1 cellular context compared by ENCODE assay signal in the genomic region with DNA sequence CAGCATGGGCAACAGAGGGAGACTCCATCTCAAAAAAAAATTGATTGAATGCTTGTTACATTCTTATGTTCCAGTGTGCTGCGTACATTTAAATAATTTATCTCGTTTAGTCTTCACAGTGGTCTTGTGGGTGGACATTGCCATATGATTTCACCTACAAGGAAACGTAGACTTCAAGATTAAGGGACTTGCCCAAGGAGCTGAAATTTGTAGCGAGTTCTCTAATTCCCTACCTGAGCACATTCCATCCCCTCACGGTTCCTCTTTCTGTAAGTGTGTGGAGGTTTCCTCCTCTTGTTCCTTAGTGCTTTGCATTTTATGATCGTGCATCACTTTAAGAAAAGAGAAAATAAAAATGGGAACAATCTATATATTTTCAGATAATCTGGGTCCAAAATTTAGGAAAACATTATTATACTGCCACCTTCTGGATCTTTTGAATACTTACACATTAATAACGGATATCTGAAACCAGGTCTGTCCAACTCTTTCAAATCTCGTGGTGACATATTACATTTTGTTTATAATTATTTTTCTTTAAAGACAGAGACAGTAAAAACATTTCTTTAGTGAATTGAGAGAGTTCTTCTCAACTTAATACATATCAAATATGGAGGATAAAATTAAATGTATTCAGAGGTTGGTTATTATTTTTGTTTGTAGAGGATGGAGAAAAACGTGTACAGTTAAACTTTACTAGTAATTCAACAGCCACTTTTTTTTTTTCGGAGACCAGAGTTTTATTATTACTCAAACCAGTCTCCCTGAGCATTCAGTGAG.
TF ChIP-seq lines count a peak whose summit lies in the region.

No MANE protein-coding gene starts in this region.

TF ChIP-seq in K562, 482 proteins besides CTCF, POLR2A, EP300 and RAD21:
- TF ChIP-seq RUNX1 (IDR thresholded peaks at IDR 0.05; ENCODE audit: low read depth) (no peak), CC2D1A (IDR thresholded peaks at IDR 0.05) (0 out of 2 replicates have a peak, but pooled peaks have one; percentile 17), HEY1 (CRISPR knock-in tag; IDR thresholded peaks at IDR 0.05; ENCODE audit: borderline replicate concordance) (no peak), SMC3 (conservative IDR thresholded peaks at IDR 0.05; ENCODE audit: insufficient read depth, low read depth, low read length) (peak; percentile 51; the same call in 1 of the 2 replicates), ZNF778 (CRISPR knock-in tag; IDR thresholded peaks at IDR 0.05) (no peak), BRD4 (IDR thresholded peaks at IDR 0.05) (no peak), ZKSCAN8 (CRISPR knock-in tag; IDR thresholded peaks at IDR 0.05) (no peak), ZFP30 (CRISPR knock-in tag; IDR thresholded peaks at IDR 0.05; ENCODE audit: borderline replicate concordance) (no peak), MEF2D (tag; conservative IDR thresholded peaks at IDR 0.05; ENCODE audit: low read depth) (no peak), SAP30 (IDR thresholded peaks at IDR 0.05; ENCODE audit: borderline replicate concordance, insufficient read depth, low read depth, low read length, poor library complexity, severe bottlenecking) (no peak), ZNF121 (CRISPR knock-in tag; conservative IDR thresholded peaks at IDR 0.05) (no peak), KLF16 (IDR thresholded peaks at IDR 0.05) (0 out of 2 replicates have a peak, but pooled peaks have one; percentile 5), NR2F6 (CRISPR knock-in tag; IDR thresholded peaks at IDR 0.05) (no peak), ZNF316 (IDR thresholded peaks at IDR 0.05) (no peak), STAG1 (CRISPR knock-in tag; IDR thresholded peaks at IDR 0.05; ENCODE audit: borderline replicate concordance) (no peak), ZNF830 (CRISPR knock-in tag; IDR thresholded peaks at IDR 0.05) (no peak), POLR2B (IDR thresholded peaks at IDR 0.05; ENCODE audit: low read depth, partially characterized antibody) (no peak), TBL1XR1 (IDR thresholded peaks at IDR 0.05; ENCODE audit: low read length in 2 of 2) (no peak), BCOR (IDR thresholded peaks at IDR 0.05) (no peak), MAFF (IDR thresholded peaks at IDR 0.05; ENCODE audit: low read length) (no peak), ASH1L (IDR thresholded peaks at IDR 0.05; ENCODE audit: borderline replicate concordance, low read depth, partially characterized antibody) (no peak), MCM5 (IDR thresholded peaks at IDR 0.05; ENCODE audit: low read depth) (no peak), EWSR1 (IDR thresholded peaks at IDR 0.05; ENCODE audit: borderline replicate concordance, low read depth, partially characterized antibody) (no peak), MYC (IDR thresholded peaks at IDR 0.05; ENCODE audit: low read depth, low read length) (no peak), MYC (CRISPR knock-in tag; IDR thresholded peaks at IDR 0.05; ENCODE audit: borderline replicate concordance, low read depth) (no peak), ZFP1 (CRISPR knock-in tag; IDR thresholded peaks at IDR 0.05) (no peak), ILF3 (IDR thresholded peaks at IDR 0.05; ENCODE audit: borderline replicate concordance) (no peak), ZBTB1 (CRISPR knock-in tag; IDR thresholded peaks at IDR 0.05; ENCODE audit: borderline replicate concordance, low read depth) (no peak), ZKSCAN3 (CRISPR knock-in tag; IDR thresholded peaks at IDR 0.05) (no peak), FOXK2 (conservative IDR thresholded peaks at IDR 0.05 in 1 of 2, IDR thresholded peaks at IDR 0.05 in 1 of 2; ENCODE audit: low read depth in 2 of 2) (no peak), GTF2E2 (tag; IDR thresholded peaks at IDR 0.05) (no peak), ARNT (IDR thresholded peaks at IDR 0.05) (peak in 1 of 2 experiments; percentile 65; a peak in 1 of 4 replicates), SOX6 (IDR thresholded peaks at IDR 0.05) (no peak), MEF2A (IDR thresholded peaks at IDR 0.05; ENCODE audit: control insufficient read depth, low read depth, low read length) (no peak), SMARCA5 (IDR thresholded peaks at IDR 0.05) (no peak), ZNF695 (CRISPR knock-in tag; IDR thresholded peaks at IDR 0.05) (no peak), SRF (CRISPR knock-in tag; IDR thresholded peaks at IDR 0.05) (no peak), ETV5 (CRISPR knock-in tag; IDR thresholded peaks at IDR 0.05; ENCODE audit: low read depth) (no peak), ZNF57 (CRISPR knock-in tag; IDR thresholded peaks at IDR 0.05) (no peak), ESRRB (CRISPR knock-in tag; IDR thresholded peaks at IDR 0.05; ENCODE audit: borderline replicate concordance) (no peak), ZNF436 (CRISPR knock-in tag; IDR thresholded peaks at IDR 0.05) (no peak), PYGO2 (tag; IDR thresholded peaks at IDR 0.05) (no peak), POLR2G (IDR thresholded peaks at IDR 0.05; ENCODE audit: low read depth, low read length) (no peak)
- TF ChIP-seq, protein P1, sequence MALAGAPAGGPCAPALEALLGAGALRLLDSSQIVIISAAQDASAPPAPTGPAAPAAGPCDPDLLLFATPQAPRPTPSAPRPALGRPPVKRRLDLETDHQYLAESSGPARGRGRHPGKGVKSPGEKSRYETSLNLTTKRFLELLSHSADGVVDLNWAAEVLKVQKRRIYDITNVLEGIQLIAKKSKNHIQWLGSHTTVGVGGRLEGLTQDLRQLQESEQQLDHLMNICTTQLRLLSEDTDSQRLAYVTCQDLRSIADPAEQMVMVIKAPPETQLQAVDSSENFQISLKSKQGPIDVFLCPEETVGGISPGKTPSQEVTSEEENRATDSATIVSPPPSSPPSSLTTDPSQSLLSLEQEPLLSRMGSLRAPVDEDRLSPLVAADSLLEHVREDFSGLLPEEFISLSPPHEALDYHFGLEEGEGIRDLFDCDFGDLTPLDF (CRISPR knock-in tag; IDR thresholded peaks at IDR 0.05) = no peak
- TF ChIP-seq, protein P2, sequence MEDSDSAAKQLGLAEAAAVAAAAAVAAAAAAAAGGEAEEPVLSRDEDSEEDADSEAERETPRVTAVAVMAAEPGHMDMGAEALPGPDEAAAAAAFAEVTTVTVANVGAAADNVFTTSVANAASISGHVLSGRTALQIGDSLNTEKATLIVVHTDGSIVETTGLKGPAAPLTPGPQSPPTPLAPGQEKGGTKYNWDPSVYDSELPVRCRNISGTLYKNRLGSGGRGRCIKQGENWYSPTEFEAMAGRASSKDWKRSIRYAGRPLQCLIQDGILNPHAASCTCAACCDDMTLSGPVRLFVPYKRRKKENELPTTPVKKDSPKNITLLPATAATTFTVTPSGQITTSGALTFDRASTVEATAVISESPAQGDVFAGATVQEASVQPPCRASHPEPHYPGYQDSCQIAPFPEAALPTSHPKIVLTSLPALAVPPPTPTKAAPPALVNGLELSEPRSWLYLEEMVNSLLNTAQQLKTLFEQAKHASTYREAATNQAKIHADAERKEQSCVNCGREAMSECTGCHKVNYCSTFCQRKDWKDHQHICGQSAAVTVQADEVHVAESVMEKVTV (CRISPR knock-in tag; IDR thresholded peaks at IDR 0.05) = peak; percentile 63
- TF ChIP-seq, protein P3, sequence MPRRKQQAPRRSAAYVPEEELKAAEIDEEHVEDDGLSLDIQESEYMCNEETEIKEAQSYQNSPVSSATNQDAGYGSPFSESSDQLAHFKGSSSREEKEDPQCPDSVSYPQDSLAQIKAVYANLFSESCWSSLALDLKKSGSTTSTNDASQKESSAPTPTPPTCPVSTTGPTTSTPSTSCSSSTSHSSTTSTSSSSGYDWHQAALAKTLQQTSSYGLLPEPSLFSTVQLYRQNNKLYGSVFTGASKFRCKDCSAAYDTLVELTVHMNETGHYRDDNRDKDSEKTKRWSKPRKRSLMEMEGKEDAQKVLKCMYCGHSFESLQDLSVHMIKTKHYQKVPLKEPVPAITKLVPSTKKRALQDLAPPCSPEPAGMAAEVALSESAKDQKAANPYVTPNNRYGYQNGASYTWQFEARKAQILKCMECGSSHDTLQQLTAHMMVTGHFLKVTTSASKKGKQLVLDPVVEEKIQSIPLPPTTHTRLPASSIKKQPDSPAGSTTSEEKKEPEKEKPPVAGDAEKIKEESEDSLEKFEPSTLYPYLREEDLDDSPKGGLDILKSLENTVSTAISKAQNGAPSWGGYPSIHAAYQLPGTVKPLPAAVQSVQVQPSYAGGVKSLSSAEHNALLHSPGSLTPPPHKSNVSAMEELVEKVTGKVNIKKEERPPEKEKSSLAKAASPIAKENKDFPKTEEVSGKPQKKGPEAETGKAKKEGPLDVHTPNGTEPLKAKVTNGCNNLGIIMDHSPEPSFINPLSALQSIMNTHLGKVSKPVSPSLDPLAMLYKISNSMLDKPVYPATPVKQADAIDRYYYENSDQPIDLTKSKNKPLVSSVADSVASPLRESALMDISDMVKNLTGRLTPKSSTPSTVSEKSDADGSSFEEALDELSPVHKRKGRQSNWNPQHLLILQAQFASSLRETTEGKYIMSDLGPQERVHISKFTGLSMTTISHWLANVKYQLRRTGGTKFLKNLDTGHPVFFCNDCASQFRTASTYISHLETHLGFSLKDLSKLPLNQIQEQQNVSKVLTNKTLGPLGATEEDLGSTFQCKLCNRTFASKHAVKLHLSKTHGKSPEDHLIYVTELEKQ (CRISPR knock-in tag; IDR thresholded peaks at IDR 0.05) = no peak
- TF ChIP-seq, protein P4, sequence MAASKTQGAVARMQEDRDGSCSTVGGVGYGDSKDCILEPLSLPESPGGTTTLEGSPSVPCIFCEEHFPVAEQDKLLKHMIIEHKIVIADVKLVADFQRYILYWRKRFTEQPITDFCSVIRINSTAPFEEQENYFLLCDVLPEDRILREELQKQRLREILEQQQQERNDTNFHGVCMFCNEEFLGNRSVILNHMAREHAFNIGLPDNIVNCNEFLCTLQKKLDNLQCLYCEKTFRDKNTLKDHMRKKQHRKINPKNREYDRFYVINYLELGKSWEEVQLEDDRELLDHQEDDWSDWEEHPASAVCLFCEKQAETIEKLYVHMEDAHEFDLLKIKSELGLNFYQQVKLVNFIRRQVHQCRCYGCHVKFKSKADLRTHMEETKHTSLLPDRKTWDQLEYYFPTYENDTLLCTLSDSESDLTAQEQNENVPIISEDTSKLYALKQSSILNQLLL (CRISPR knock-in tag; IDR thresholded peaks at IDR 0.05; ENCODE audit: borderline replicate concordance) = no peak
- TF ChIP-seq, protein P5, sequence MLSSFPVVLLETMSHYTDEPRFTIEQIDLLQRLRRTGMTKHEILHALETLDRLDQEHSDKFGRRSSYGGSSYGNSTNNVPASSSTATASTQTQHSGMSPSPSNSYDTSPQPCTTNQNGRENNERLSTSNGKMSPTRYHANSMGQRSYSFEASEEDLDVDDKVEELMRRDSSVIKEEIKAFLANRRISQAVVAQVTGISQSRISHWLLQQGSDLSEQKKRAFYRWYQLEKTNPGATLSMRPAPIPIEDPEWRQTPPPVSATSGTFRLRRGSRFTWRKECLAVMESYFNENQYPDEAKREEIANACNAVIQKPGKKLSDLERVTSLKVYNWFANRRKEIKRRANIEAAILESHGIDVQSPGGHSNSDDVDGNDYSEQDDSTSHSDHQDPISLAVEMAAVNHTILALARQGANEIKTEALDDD (IDR thresholded peaks at IDR 0.05) = no peak
- TF ChIP-seq, protein P6, sequence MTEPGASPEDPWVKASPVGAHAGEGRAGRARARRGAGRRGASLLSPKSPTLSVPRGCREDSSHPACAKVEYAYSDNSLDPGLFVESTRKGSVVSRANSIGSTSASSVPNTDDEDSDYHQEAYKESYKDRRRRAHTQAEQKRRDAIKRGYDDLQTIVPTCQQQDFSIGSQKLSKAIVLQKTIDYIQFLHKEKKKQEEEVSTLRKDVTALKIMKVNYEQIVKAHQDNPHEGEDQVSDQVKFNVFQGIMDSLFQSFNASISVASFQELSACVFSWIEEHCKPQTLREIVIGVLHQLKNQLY (CRISPR knock-in tag; conservative IDR thresholded peaks at IDR 0.05) = no peak
- TF ChIP-seq, protein P7, sequence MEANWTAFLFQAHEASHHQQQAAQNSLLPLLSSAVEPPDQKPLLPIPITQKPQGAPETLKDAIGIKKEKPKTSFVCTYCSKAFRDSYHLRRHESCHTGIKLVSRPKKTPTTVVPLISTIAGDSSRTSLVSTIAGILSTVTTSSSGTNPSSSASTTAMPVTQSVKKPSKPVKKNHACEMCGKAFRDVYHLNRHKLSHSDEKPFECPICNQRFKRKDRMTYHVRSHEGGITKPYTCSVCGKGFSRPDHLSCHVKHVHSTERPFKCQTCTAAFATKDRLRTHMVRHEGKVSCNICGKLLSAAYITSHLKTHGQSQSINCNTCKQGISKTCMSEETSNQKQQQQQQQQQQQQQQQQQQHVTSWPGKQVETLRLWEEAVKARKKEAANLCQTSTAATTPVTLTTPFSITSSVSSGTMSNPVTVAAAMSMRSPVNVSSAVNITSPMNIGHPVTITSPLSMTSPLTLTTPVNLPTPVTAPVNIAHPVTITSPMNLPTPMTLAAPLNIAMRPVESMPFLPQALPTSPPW (CRISPR knock-in tag; IDR thresholded peaks at IDR 0.05) = peak; percentile 33; the same call in 1 of the 2 replicates
- TF ChIP-seq, protein P8, sequence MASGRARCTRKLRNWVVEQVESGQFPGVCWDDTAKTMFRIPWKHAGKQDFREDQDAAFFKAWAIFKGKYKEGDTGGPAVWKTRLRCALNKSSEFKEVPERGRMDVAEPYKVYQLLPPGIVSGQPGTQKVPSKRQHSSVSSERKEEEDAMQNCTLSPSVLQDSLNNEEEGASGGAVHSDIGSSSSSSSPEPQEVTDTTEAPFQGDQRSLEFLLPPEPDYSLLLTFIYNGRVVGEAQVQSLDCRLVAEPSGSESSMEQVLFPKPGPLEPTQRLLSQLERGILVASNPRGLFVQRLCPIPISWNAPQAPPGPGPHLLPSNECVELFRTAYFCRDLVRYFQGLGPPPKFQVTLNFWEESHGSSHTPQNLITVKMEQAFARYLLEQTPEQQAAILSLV (tag; IDR thresholded peaks at IDR 0.05) = no peak
- TF ChIP-seq, protein P9, sequence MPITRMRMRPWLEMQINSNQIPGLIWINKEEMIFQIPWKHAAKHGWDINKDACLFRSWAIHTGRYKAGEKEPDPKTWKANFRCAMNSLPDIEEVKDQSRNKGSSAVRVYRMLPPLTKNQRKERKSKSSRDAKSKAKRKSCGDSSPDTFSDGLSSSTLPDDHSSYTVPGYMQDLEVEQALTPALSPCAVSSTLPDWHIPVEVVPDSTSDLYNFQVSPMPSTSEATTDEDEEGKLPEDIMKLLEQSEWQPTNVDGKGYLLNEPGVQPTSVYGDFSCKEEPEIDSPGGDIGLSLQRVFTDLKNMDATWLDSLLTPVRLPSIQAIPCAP (CRISPR knock-in tag; IDR thresholded peaks at IDR 0.05; ENCODE audit: borderline replicate concordance) = no peak
